8 cellular contexts compared by ENCODE assay signal in genomic region chr2:48600204-48600813, GRCh38. TPM values are rescaled to one million over a fixed set of nuclear protein-coding genes. Genes with fewer than 3 reads are reported as not detected.
DNase-seq lines count a peak whose midpoint lies in the region; ATAC-seq and TF ChIP-seq lines count a peak whose summit lies in the region.

No MANE protein-coding gene starts in this region.

- H3K27ac ChIP-seq in hepatocyte (no peak overlapping the region), tibial nerve (peak overlapping the region in 1 of 4 donors; percentile 70)

- H3K79me2 ChIP-seq in hepatocyte, result no peaks in the 10 kb centered on the region

- H3K27me3 Mint-ChIP-seq in WTC11 (ENCODE audit: low read depth), result no peaks in the 10 kb centered on the region

- H3K4me3 Mint-ChIP-seq in WTC11, result no peak overlapping the region

- peak; percentile 63 for TF ChIP-seq CTCF in AG09309 (IDR thresholded peaks at IDR 0.05; ENCODE audit: control insufficient read depth, insufficient read depth, low read depth, low read length, missing control alignments)
- peak; percentile 61 for TF ChIP-seq CTCF in GM13976 (IDR thresholded peaks at IDR 0.05; ENCODE audit: borderline replicate concordance, control extremely low read depth, extremely low read depth, insufficient read depth, missing control alignments)
- TF ChIP-seq CTCF in WTC11 (IDR thresholded peaks at IDR 0.05), result peak; percentile 35; the same call in 1 of the 2 replicates
- peak; percentile 88 for TF ChIP-seq CTCF in hepatocyte (IDR thresholded peaks at IDR 0.05; ENCODE audit: poor library complexity)
- peak; percentile 66 to 72 (median 69) for TF ChIP-seq CTCF in tibial nerve (IDR thresholded peaks at IDR 0.05)

- H3K4me2 ChIP-seq in hepatocyte, result no peak overlapping the region

- no peaks in the 10 kb centered on the region for H3K36me3 Mint-ChIP-seq in WTC11

- no peak for DNase-seq in AG09309 (ENCODE audit: low read depth)
- no peak for DNase-seq in GM13976 (ENCODE audit: low spot score)
- DNase-seq in NCI-H1694 (lab: John Stamatoyannopoulos, UW), result peak; percentile 49
- DNase-seq in WTC11 (ENCODE audit: low spot score), result no peak
- DNase-seq in hepatocyte (ENCODE audit: low spot score), result peak; percentile 62
- DNase-seq in tibial nerve (ENCODE audit: low spot score in 2 of 2), result no peak
- no peak for DNase-seq in UCSD-AML1 (lab: John Stamatoyannopoulos, UW; ENCODE audit: unreplicated experiment)

- CTCF ChIA-PET in WTC11 (lab: Charles Lee), result interaction anchor here (0.6 to 1.7 kb wide), 12 partner anchors 8 to 1891 kb away, joined by 3 to 12 read pairs (median 3); no protein-coding TSS in a partner anchor

- H3K4me1 ChIP-seq in hepatocyte (ENCODE audit: insufficient read depth), result no peaks in the 10 kb centered on the region
- H3K4me1 ChIP-seq in tibial nerve, result no peaks in the 10 kb centered on the region

- no peak overlapping the region for H3K27ac Mint-ChIP-seq in WTC11

- H4K20me1 ChIP-seq in hepatocyte (ENCODE audit: insufficient read depth, poor library complexity, severe bottlenecking), result no peaks in the 10 kb centered on the region

- in situ Hi-C loops in GM13976 (cut with MboI; ENCODE audit: low sequenced_read_pairs, unreplicated experiment), result no loop called here

- POLR2A ChIA-PET in WTC11 (lab: Charles Lee), result no interaction called here

- H3K4me3 ChIP-seq in AG09309 (ENCODE audit: control insufficient read depth, low read depth, low read length) (no peak overlapping the region), hepatocyte (no peak overlapping the region), tibial nerve (no peak overlapping the region)

- H3K9me3 ChIP-seq in hepatocyte (ENCODE audit: low read depth), result no peaks in the 10 kb centered on the region
- no peaks in the 10 kb centered on the region for H3K9me3 ChIP-seq in tibial nerve

- TF ChIP-seq EP300 in tibial nerve (IDR thresholded peaks at IDR 0.05), result no peak

- H2AFZ ChIP-seq in hepatocyte, result no peak overlapping the region

- no peaks in the 10 kb centered on the region for H3K9me3 Mint-ChIP-seq in WTC11

- peak; percentile 16; the same call in 1 of the 2 replicates for ATAC-seq in WTC11
- no peak for ATAC-seq in GM21515 (IDR thresholded peaks at IDR 0.05; ENCODE audit: unreplicated experiment)

- no peaks in the 10 kb centered on the region for H3K27me3 ChIP-seq in hepatocyte
- no peaks in the 10 kb centered on the region for H3K27me3 ChIP-seq in tibial nerve

- no peaks in the 10 kb centered on the region for H3K9me2 ChIP-seq in hepatocyte (replicated peaks; ENCODE audit: insufficient read depth)

- H3K36me3 ChIP-seq in hepatocyte (replicated peaks; ENCODE audit: insufficient read depth, low read depth) (no peaks in the 10 kb centered on the region), tibial nerve (peaks cover 0 to 16% (median 0%) of the 10 kb centered on the region in 3 donors)

- H3K4me1 Mint-ChIP-seq in WTC11, result peaks cover 4% of the 10 kb centered on the region

- TF ChIP-seq POLR2A in tibial nerve (IDR thresholded peaks at IDR 0.05), result no peak

- 34% methylated on average over 4 of the region's 4 CpGs for WGBS in hepatocyte (ENCODE audit: low lambda C conversion rate, missing lambda C conversion rate)
- WGBS in tibial nerve, 2 donors, result 32 to 34% methylated on average over 4 of the region's 4 CpGs

TF ChIP-seq in WTC11, 78 proteins besides CTCF, POLR2A, EP300 and RAD21 (continues in another document):
- no peak for TF ChIP-seq ZNF512 (CRISPR knock-in tag; IDR thresholded peaks at IDR 0.05; ENCODE audit: borderline replicate concordance)
- no peak for TF ChIP-seq ZNF232 (CRISPR knock-in tag; IDR thresholded peaks at IDR 0.05)
- TF ChIP-seq NFATC4 (CRISPR knock-in tag; IDR thresholded peaks at IDR 0.05), result no peak
- no peak for TF ChIP-seq TCF7 (CRISPR knock-in tag; IDR thresholded peaks at IDR 0.05; ENCODE audit: low read depth)
- no peak for TF ChIP-seq ZNF416 (CRISPR knock-in tag; IDR thresholded peaks at IDR 0.05)
- no peak for TF ChIP-seq ATF2 (CRISPR knock-in tag; IDR thresholded peaks at IDR 0.05; ENCODE audit: borderline replicate concordance, low read depth)
- TF ChIP-seq USF2 (CRISPR knock-in tag; IDR thresholded peaks at IDR 0.05), result no peak
- TF ChIP-seq E2F1 (CRISPR knock-in tag; IDR thresholded peaks at IDR 0.05), result no peak
- TF ChIP-seq FOXK1 (CRISPR knock-in tag; IDR thresholded peaks at IDR 0.05), result no peak
- no peak for TF ChIP-seq CDX4 (CRISPR knock-in tag; IDR thresholded peaks at IDR 0.05; ENCODE audit: borderline replicate concordance)
- TF ChIP-seq NR1H2 (CRISPR knock-in tag; IDR thresholded peaks at IDR 0.05), result no peak
- no peak for TF ChIP-seq ETV6 (CRISPR knock-in tag; IDR thresholded peaks at IDR 0.05)

RNA-seq across cellular contexts. Expression of gene GTF2A1L, which starts 17.3 kb away (rescaled TPM):
- not detected in 3 replicates for total RNA-seq in WTC11 (2021)
- 1.2 and 4.1 TPM in 2 replicates for total RNA-seq in hepatocyte
- 0.49 and 0.52 TPM in 2 replicates for polyA plus RNA-seq in hepatocyte
- total RNA-seq in tibial nerve, result 1 to 10 TPM; 2.5 to 9.9 (median 6.7) TPM

Comparison
In these comparisons a context has a peak if more than half of its experiments do, and no peak if none do; other contexts are left out.
1. DNase-seq: peak in NCI-H1694 (single experiment) and hepatocyte (single experiment); none in AG09309 (single experiment), GM13976 (single experiment), WTC11 (single experiment), tibial nerve (0 of 2) and UCSD-AML1 (single experiment).
2. CTCF ChIP-seq: peak in every context shown above with its lines; median percentile 88 in hepatocyte; 69 in tibial nerve; 63 in AG09309; 61 in GM13976; 35 in WTC11.